Comparison of ENCODE assay signal across 11 cellular contexts in the genomic region with DNA sequence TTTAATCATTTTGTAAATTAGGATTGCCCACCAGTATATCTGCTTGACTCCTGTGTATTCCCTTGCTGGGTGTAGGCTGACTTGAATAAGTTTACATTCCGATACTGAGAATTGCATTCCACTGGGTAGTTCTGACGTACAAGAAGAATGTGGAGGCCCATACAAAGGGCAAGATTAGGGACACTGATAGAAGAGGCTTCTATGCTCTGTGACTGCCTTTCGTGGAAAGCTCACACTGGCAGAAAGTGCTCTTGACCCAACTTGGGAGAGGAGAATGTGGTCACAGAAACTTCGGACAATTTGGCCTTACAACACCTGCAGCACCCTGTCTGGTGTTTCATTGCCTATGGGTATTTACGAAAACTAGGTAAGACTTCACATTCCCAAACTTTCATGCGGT.
DNase-seq lines count a peak whose midpoint lies in the region; ATAC-seq and TF ChIP-seq lines count a peak whose summit lies in the region.
"Had no signal": no experiment of that assay in that cellular context is flagged by ENCODE, and none has a peak within 500 bp of the region (broad histone marks: within the 10 kb centered on the region; RNA-seq: fewer than 3 reads in every experiment).

No MANE protein-coding gene starts in this region.

- peak overlapping the region; percentile 68 for H3K18ac ChIP-seq in mesendoderm (ENCODE audit: low read length)

- no peaks in the 10 kb centered on the region for H3K27me3 ChIP-seq in A673 (replicated peaks; ENCODE audit: insufficient read depth, low read depth, low read length, poor library complexity)
- no peaks in the 10 kb centered on the region for H3K27me3 ChIP-seq in esophagus squamous epithelium
- H3K27me3 ChIP-seq in mesendoderm (ENCODE audit: insufficient read depth, low read length, poor library complexity), result no peaks in the 10 kb centered on the region
- H3K27me3 ChIP-seq in Peyer's patch, result no peaks in the 10 kb centered on the region
- H3K27me3 ChIP-seq: BLaER1 treated with 17β-estradiol and CSF1 and Interleukin-3, amounts not matched to agents 10 nM and 100 nM had no signal

- H3K9ac ChIP-seq in mesendoderm (ENCODE audit: low read length), result no peak overlapping the region
- H3K9ac ChIP-seq: BLaER1 treated with 17β-estradiol and CSF1 and Interleukin-3, amounts not matched to agents 10 nM and 100 nM had no signal

- TF ChIP-seq CTCF in A673 (conservative IDR thresholded peaks at IDR 0.05; ENCODE audit: low read depth, low read length), result no peak
- TF ChIP-seq CTCF in esophagus squamous epithelium (IDR thresholded peaks at IDR 0.05), result no peak
- TF ChIP-seq CTCF in Peyer's patch (IDR thresholded peaks at IDR 0.05), result no peak

- peaks cover 4% of the 10 kb centered on the region for H3K4me1 ChIP-seq in A673 (ENCODE audit: insufficient read depth, low read length, poor library complexity, severe bottlenecking)
- H3K4me1 ChIP-seq in esophagus squamous epithelium, result peaks cover 3 to 36% (median 10%) of the 10 kb centered on the region in 3 donors
- peaks cover 9% of the 10 kb centered on the region for H3K4me1 ChIP-seq in mesendoderm (ENCODE audit: control insufficient read depth, low read depth, low read length)
- peaks cover 0 to 13% (median 0%) of the 10 kb centered on the region in 4 donors for H3K4me1 ChIP-seq in Peyer's patch
- H3K4me1 ChIP-seq: BLaER1 treated with 17β-estradiol and CSF1 and Interleukin-3, amounts not matched to agents 10 nM and 100 nM had no signal

- no peaks in the 10 kb centered on the region for H3K36me3 ChIP-seq in A673 (ENCODE audit: insufficient read depth, low read length, poor library complexity, severe bottlenecking)
- H3K36me3 ChIP-seq in esophagus squamous epithelium, result no peaks in the 10 kb centered on the region
- H3K36me3 ChIP-seq in mesendoderm (ENCODE audit: control insufficient read depth, insufficient read depth, low read length), result no peaks in the 10 kb centered on the region
- no peaks in the 10 kb centered on the region for H3K36me3 ChIP-seq in Peyer's patch

- intact Hi-C loops in A673 (cut with micrococcal nuclease; ENCODE audit: unreplicated experiment) (no loop called here), esophagus squamous epithelium (cut with DNase I) (no loop called here)

- H3K79me1 ChIP-seq in mesendoderm (ENCODE audit: low read length), result peaks cover 2% of the 10 kb centered on the region

- H2BK120ac ChIP-seq in mesendoderm (ENCODE audit: low read depth, low read length), result no peak overlapping the region

- peak; percentile 57 for DNase-seq in A673 (ENCODE audit: low spot score)
- DNase-seq in LHCN-M2 (ENCODE audit: low read depth), result peak; percentile 37
- no peak for DNase-seq in esophagus squamous epithelium (lab: John Stamatoyannopoulos, UW)
- DNase-seq in mesendoderm, result peak; percentile 97
- no peak for DNase-seq in NCI-H82 (lab: John Stamatoyannopoulos, UW)
- no peak for DNase-seq in Peyer's patch
- DNase-seq in D341Med (ENCODE audit: low spot score), result no peak
- DNase-seq: activated T-cell treated with anti-CD3 and anti-CD28 coated beads, Interleukin-2, amount 50 U/mL, for 24 hours; stimulated activated naive CD8-positive, alpha-beta T cell treated with anti-CD3 and anti-CD28 coated beads, Interleukin-15, Interleukin-2, amounts not matched to agents 100 U/mL and 50 U/mL, for 24 hours had no signal

- H4K5ac ChIP-seq in mesendoderm (ENCODE audit: low read length), result no peak overlapping the region

- H3K4me3 ChIP-seq in A673 (ENCODE audit: low read depth, low read length, poor library complexity, severe bottlenecking), result no peak overlapping the region
- H3K4me3 ChIP-seq in esophagus squamous epithelium, result no peak overlapping the region
- no peak overlapping the region for H3K4me3 ChIP-seq in mesendoderm (ENCODE audit: low read length)
- H3K4me3 ChIP-seq in Peyer's patch, result no peak overlapping the region
- H3K4me3 ChIP-seq: BLaER1 treated with 17β-estradiol and CSF1 and Interleukin-3, amounts not matched to agents 10 nM and 100 nM had no signal

- H3K23ac ChIP-seq in mesendoderm (ENCODE audit: low read length), result no peak overlapping the region

- H2BK5ac ChIP-seq in mesendoderm (ENCODE audit: low read length), result no peak overlapping the region

- H3K4ac ChIP-seq in mesendoderm (ENCODE audit: low read depth, low read length), result no peak overlapping the region

- peak overlapping the region; percentile 8 for H3K27ac ChIP-seq in A673 (ENCODE audit: low read depth, low read length, poor library complexity, severe bottlenecking)
- H3K27ac ChIP-seq in esophagus squamous epithelium, result peak overlapping the region in 3 of 4 donors; percentile 4 to 79 (median 79)
- no peak overlapping the region for H3K27ac ChIP-seq in mesendoderm (ENCODE audit: low read depth, low read length)
- peak overlapping the region in 2 of 4 donors; percentile 10 to 16 for H3K27ac ChIP-seq in Peyer's patch
- H3K27ac ChIP-seq: BLaER1 treated with 17β-estradiol and CSF1 and Interleukin-3, amounts not matched to agents 10 nM and 100 nM had no signal

- H4K8ac ChIP-seq in mesendoderm (ENCODE audit: low read depth, low read length), result no peak overlapping the region

- no peak overlapping the region for H3K4me2 ChIP-seq in mesendoderm (ENCODE audit: low read length)
- H3K4me2 ChIP-seq: BLaER1 treated with 17β-estradiol and CSF1 and Interleukin-3, amounts not matched to agents 10 nM and 100 nM had no signal

- H2AK5ac ChIP-seq in mesendoderm (ENCODE audit: low read length), result no peak overlapping the region

- no peak overlapping the region for H3K56ac ChIP-seq in mesendoderm (ENCODE audit: low read length)

- ATAC-seq in HG02642 (IDR thresholded peaks at IDR 0.05; ENCODE audit: poor library complexity, unreplicated experiment), result no peak
- ATAC-seq: stimulated activated naive CD8-positive, alpha-beta T cell treated with anti-CD3 and anti-CD28 coated beads, Interleukin-15, Interleukin-2, amounts not matched to agents 100 U/mL and 50 U/mL, for 24 hours had no signal

- no peak for TF ChIP-seq POLR2A in esophagus squamous epithelium (IDR thresholded peaks at IDR 0.05)
- TF ChIP-seq POLR2A in Peyer's patch (IDR thresholded peaks at IDR 0.05), result no peak

- POLR2A ChIA-PET in A673 (lab: Charles Lee; ENCODE audit: low non-redundant PET), result no interaction called here

- H3K9me3 ChIP-seq in A673 (ENCODE audit: low read depth, low read length, poor library complexity, severe bottlenecking) (peaks cover 6% of the 10 kb centered on the region), esophagus squamous epithelium (no peaks in the 10 kb centered on the region), Peyer's patch (no peaks in the 10 kb centered on the region)

- no peak overlapping the region for H2BK15ac ChIP-seq in mesendoderm (replicated peaks; ENCODE audit: low read depth)

- 80 to 86% methylated on average over 6 of the region's 6 CpGs for WGBS in esophagus squamous epithelium, 2 donors
- WGBS in mesendoderm (ENCODE audit: extremely low coverage, insufficient coverage, low lambda C conversion rate), result no CpG with 5 or more reads among the region's 6 CpGs

- CTCF ChIA-PET in A673 (lab: Charles Lee), result no interaction called here

- peaks cover 12% of the 10 kb centered on the region for H3K79me2 ChIP-seq in mesendoderm (ENCODE audit: control insufficient read depth, insufficient read depth, low read length)

- no TSS peak for BruUV-seq in A673 (replicated peaks; lab: Mats Ljungman, UMichigan)

Comparison
In these comparisons a context has a peak if more than half of its experiments do, and no peak if none do; other contexts are left out.
1. DNase-seq: peak in A673 (single experiment), LHCN-M2 (single experiment) and mesendoderm (single experiment); none in esophagus squamous epithelium (single experiment), NCI-H82 (single experiment), Peyer's patch (0 of 3) and D341Med (single experiment).